ENCODE assay signal across 13 cellular contexts in the genomic region with DNA sequence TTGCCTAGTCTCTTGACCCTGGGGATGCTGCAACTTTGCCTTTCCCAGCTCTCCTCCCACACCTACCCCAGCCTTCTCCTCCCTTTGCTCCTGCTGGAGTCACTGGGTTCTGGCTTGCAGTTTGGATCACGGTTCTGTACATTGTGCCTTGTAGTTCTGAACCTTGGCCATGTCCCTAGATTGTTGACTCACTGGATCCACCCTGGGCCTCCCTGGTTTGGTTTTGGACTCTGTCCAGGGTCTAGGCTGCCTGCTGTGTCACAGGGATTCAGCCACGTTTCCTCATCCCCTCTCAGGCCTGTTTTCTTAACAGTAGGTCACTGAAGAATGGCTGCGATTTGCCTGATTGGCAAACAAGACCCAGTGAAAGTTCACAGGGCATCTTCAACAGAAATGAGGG. TPM values are rescaled to one million over a fixed set of nuclear protein-coding genes. Genes with fewer than 3 reads are reported as not detected.
A peak's percentile ranks its signal among the peaks of the same experiment; 100 is the strongest.
DNase-seq lines count a peak whose midpoint lies in the region; ATAC-seq and TF ChIP-seq lines count a peak whose summit lies in the region.
"Had no signal": no experiment of that assay in that cellular context is flagged by ENCODE, and none has a peak within 500 bp of the region (broad histone marks: within the 10 kb centered on the region; RNA-seq: fewer than 3 reads in every experiment).

No MANE protein-coding gene starts in this region.

- H3K27ac ChIP-seq in Peyer's patch = peak overlapping the region in 2 of 4 donors; percentile 66

- no peak for TF ChIP-seq POLR2A in Peyer's patch (IDR thresholded peaks at IDR 0.05)

- no peak overlapping the region for H3K4me3 ChIP-seq in Peyer's patch

- H3K27me3 ChIP-seq in Peyer's patch = no peaks in the 10 kb centered on the region

- H3K4me1 ChIP-seq in Peyer's patch = no peaks in the 10 kb centered on the region

- peak; percentile 69 for DNase-seq in Daoy (ENCODE audit: low read depth)
- DNase-seq in Peyer's patch = peak in 2 of 3 donors; percentile 61 to 79
- DNase-seq in mucosa of gallbladder (ENCODE audit: low spot score) = peak; percentile 58
- DNase-seq in NCI-H226 = no peak
- no peak for DNase-seq in middle frontal gyrus (ENCODE audit: extremely low spot score, low spot score)
- DNase-seq: amniotic stem cell; effector memory CD8-positive, alpha-beta T cell; NCI-H510A; stimulated activated CD4-positive, alpha-beta T cell treated with anti-CD3 and anti-CD28 coated beads, Interleukin-2, amount 100 ng/mL, for 24 hours had no signal

- H3K36me3 ChIP-seq in Peyer's patch = no peaks in the 10 kb centered on the region

- peak; percentile 58 for ATAC-seq in esophagus mucosa
- no peak for ATAC-seq in HG03045 (IDR thresholded peaks at IDR 0.05; ENCODE audit: unreplicated experiment)
- no peak for ATAC-seq in HG03460 (IDR thresholded peaks at IDR 0.05; ENCODE audit: unreplicated experiment)
- ATAC-seq: effector memory CD8-positive, alpha-beta T cell; stimulated activated memory B cell treated with anti-CD40 and anti-IgM and Interleukin-4, amounts not matched to agents 10 μg/mL and 1 μg/mL and 100 μg/mL, for 72 hours had no signal

- H3K9me3 ChIP-seq in Peyer's patch = no peaks in the 10 kb centered on the region

- no peak for TF ChIP-seq CTCF in Peyer's patch (IDR thresholded peaks at IDR 0.05)

RNA-seq across cellular contexts. Expression of a gene that starts 11.5 kb away (rescaled TPM):
- 3.0 and 27.3 TPM in 2 replicates for total RNA-seq in Daoy (2014; rRNA removed; shearing (Covaris generic))
- 100 to 1,000 TPM in 3 of 4 donors, 10 to 100 TPM in 1; 59.4 to 207 (median 126) TPM for total RNA-seq in Peyer's patch
- total RNA-seq in esophagus mucosa = 27.5 TPM
- 85.0 TPM for total RNA-seq in mucosa of gallbladder

Comparison
In these comparisons a context has a peak if more than half of its experiments do, and no peak if none do; other contexts are left out.
1. DNase-seq: peak in Daoy (single experiment), Peyer's patch (2 of 3) and mucosa of gallbladder (single experiment); none in NCI-H226 (single experiment) and middle frontal gyrus (single experiment).